8 cellular contexts compared by ENCODE assay signal in genomic region chr1:37691497-37692077, GRCh38. TPM values are rescaled to one million over a fixed set of nuclear protein-coding genes. Genes with fewer than 3 reads are reported as not detected.
DNase-seq lines count a peak whose midpoint lies in the region; ATAC-seq and TF ChIP-seq lines count a peak whose summit lies in the region.

No MANE protein-coding gene starts in this region.

- H3K4me3 ChIP-seq in heart left ventricle, result peak overlapping the region; percentile 52 to 98 (median 80)

- POLR2A ChIA-PET in GM10248 (lab: Yijun Ruan, JAX), result interaction anchor here (0.5 to 0.8 kb wide), 2 partner anchors 36 to 168 kb away, joined by 3 to 5 read pairs; partner anchors contain the start of gene MTF1

- intact Hi-C loops in heart left ventricle (cut with DNase I), result loop anchor here (1.0 to 10.0 kb wide), 11 partner anchors 94 to 219 kb away; partner anchors contain the start of genes C1orf122 (in 6 of the 10), YRDC (in 6 of the 10), MTF1 (in 4 of the 10) and GNL2 (in 1 of the 10)

- DNase-seq in D341Med (ENCODE audit: low spot score), result peak; percentile 55
- peak; percentile 24 for DNase-seq in H4 (ENCODE audit: low spot score)
- DNase-seq in NCI-H510A (lab: John Stamatoyannopoulos, UW), result peak; percentile 95
- peak; percentile 18 to 73 (median 44) for DNase-seq in heart left ventricle
- DNase-seq in progenitor cell of endocrine pancreas (ENCODE audit: low spot score, unreplicated experiment), result peak; percentile 27
- no peak for DNase-seq in GM10248 (ENCODE audit: extremely low spot score)
- DNase-seq in NCI-H128 (lab: John Stamatoyannopoulos, UW; ENCODE audit: unreplicated experiment), result no peak

- peaks cover 10% of the 10 kb centered on the region for H3K36me3 Mint-ChIP-seq in activated naive CD4-positive, alpha-beta T cell treated with anti-CD3 and anti-CD28 coated beads, Interleukin-2, amount 50 U/mL, for 24 hours
- H3K36me3 Mint-ChIP-seq in progenitor cell of endocrine pancreas (ENCODE audit: insufficient read depth), result peaks cover 4% of the 10 kb centered on the region

- no peaks in the 10 kb centered on the region for H3K9me3 ChIP-seq in heart left ventricle

- H3K4me1 ChIP-seq in heart left ventricle, result peaks cover 11 to 39% (median 27%) of the 10 kb centered on the region in 12 donors

- peak overlapping the region; percentile 70 for H3K27ac Mint-ChIP-seq in activated naive CD4-positive, alpha-beta T cell treated with anti-CD3 and anti-CD28 coated beads, Interleukin-2, amount 50 U/mL, for 24 hours
- H3K27ac Mint-ChIP-seq in progenitor cell of endocrine pancreas, result peak overlapping the region; percentile 93

- no peaks in the 10 kb centered on the region for H3K9me3 Mint-ChIP-seq in activated naive CD4-positive, alpha-beta T cell treated with anti-CD3 and anti-CD28 coated beads, Interleukin-2, amount 50 U/mL, for 24 hours
- no peaks in the 10 kb centered on the region for H3K9me3 Mint-ChIP-seq in progenitor cell of endocrine pancreas (ENCODE audit: low read depth)

- peaks cover 0 to 18% (median 11%) of the 10 kb centered on the region in 9 donors for H3K36me3 ChIP-seq in heart left ventricle

- 2 to 62% (median 2%) methylated on average over 2 to 45 of the region's 45 CpGs for WGBS in heart left ventricle, 4 donors

- H3K4me3 Mint-ChIP-seq in activated naive CD4-positive, alpha-beta T cell treated with anti-CD3 and anti-CD28 coated beads, Interleukin-2, amount 50 U/mL, for 24 hours, result peak overlapping the region; percentile 93
- peak overlapping the region; percentile 98 for H3K4me3 Mint-ChIP-seq in progenitor cell of endocrine pancreas (ENCODE audit: low read depth)

- peak overlapping the region in 11 of 12 donors; percentile 67 to 92 (median 78) for H3K27ac ChIP-seq in heart left ventricle

- H3K4me1 Mint-ChIP-seq in activated naive CD4-positive, alpha-beta T cell treated with anti-CD3 and anti-CD28 coated beads, Interleukin-2, amount 50 U/mL, for 24 hours, result peaks cover 35% of the 10 kb centered on the region
- H3K4me1 Mint-ChIP-seq in progenitor cell of endocrine pancreas (ENCODE audit: low read depth), result peaks cover 23% of the 10 kb centered on the region

- CTCF ChIA-PET in GM10248 (lab: Yijun Ruan, JAX), result interaction anchor here (0.7 to 3.7 kb wide), 13 partner anchors 9 to 212 kb away, joined by 3 to 18 read pairs (median 3); partner anchors contain the start of genes MEAF6 and SNIP1

- TF ChIP-seq POLR2A in heart left ventricle (IDR thresholded peaks at IDR 0.05), result no peak

- no peak for TF ChIP-seq CTCF in heart left ventricle (IDR thresholded peaks at IDR 0.05)
- TF ChIP-seq CTCF in progenitor cell of endocrine pancreas (IDR thresholded peaks at IDR 0.05; ENCODE audit: unreplicated experiment), result no peak
- no peak for TF ChIP-seq CTCF in GM10248 (IDR thresholded peaks at IDR 0.05; ENCODE audit: control extremely low read depth, extremely low read depth, low read depth, missing control alignments)

- no peaks in the 10 kb centered on the region for H3K27me3 ChIP-seq in heart left ventricle

- no peaks in the 10 kb centered on the region for H3K27me3 Mint-ChIP-seq in activated naive CD4-positive, alpha-beta T cell treated with anti-CD3 and anti-CD28 coated beads, Interleukin-2, amount 50 U/mL, for 24 hours
- H3K27me3 Mint-ChIP-seq in progenitor cell of endocrine pancreas, result no peaks in the 10 kb centered on the region

- peak in 3 of 4 donors; percentile 1 to 14 (median 2) for ATAC-seq in heart left ventricle

RNA-seq across cellular contexts. Expression of gene CDCA8, which starts 0.7 kb away (rescaled TPM):
- total RNA-seq in H4 (2014; rRNA removed; shearing (Covaris generic)), result 12.4 and 28.5 TPM in 2 replicates
- 1 to 10 TPM in 1 of 9 donors, under 1 TPM in 7, not detected in 1; 0.12 to 5.0 (median 0.36) TPM for total RNA-seq in heart left ventricle
- under 1 TPM; 0.30 to 0.51 TPM for polyA plus RNA-seq in heart left ventricle
- 19.3 and 20.6 TPM in 2 replicates for total RNA-seq in progenitor cell of endocrine pancreas

RNA-seq across cellular contexts. Expression of gene RSPO1, which starts 56.9 kb away (rescaled TPM):
- 0.08 and 0.12 TPM in 2 replicates for total RNA-seq in H4 (2014; rRNA removed; shearing (Covaris generic))
- total RNA-seq in heart left ventricle (10 to 100 TPM in 1 of 9 donors, not detected in 8; 13.2 TPM), progenitor cell of endocrine pancreas (not detected in 2 replicates)
- not detected for polyA plus RNA-seq in heart left ventricle

Comparison
In these comparisons a context has a peak if more than half of its experiments do, and no peak if none do; other contexts are left out.
1. DNase-seq: peak in D341Med (single experiment), H4 (single experiment), NCI-H510A (single experiment), heart left ventricle (5 of 5) and progenitor cell of endocrine pancreas (single experiment); none in GM10248 (single experiment) and NCI-H128 (single experiment).